1 cellular context compared by ENCODE assay signal in genomic region chr12:66169221-66170170, GRCh38.
A peak's percentile ranks its signal among the peaks of the same experiment; 100 is the strongest.
TF ChIP-seq lines count a peak whose summit lies in the region.

A gene with protein sequence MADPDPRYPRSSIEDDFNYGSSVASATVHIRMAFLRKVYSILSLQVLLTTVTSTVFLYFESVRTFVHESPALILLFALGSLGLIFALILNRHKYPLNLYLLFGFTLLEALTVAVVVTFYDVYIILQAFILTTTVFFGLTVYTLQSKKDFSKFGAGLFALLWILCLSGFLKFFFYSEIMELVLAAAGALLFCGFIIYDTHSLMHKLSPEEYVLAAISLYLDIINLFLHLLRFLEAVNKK (minus strand): TSS chr12:66169996. CDS start chr12:66169951, 45 bp downstream.

TF ChIP-seq in HepG2, 621 proteins besides CTCF, POLR2A, EP300 and RAD21 (continued from another document and continues in another):
- peak; percentile 60; the same call in 1 of the 2 replicates for TF ChIP-seq ZFP41 (CRISPR knock-in tag; IDR thresholded peaks at IDR 0.05; ENCODE audit: borderline replicate concordance)
- TF ChIP-seq ELF4 (CRISPR knock-in tag; IDR thresholded peaks at IDR 0.05; ENCODE audit: borderline replicate concordance): peak; percentile 96
- TF ChIP-seq DNMT3B (CRISPR knock-in tag; conservative IDR thresholded peaks at IDR 0.05): no peak; the same call in 1 of the 2 replicates
- TF ChIP-seq, protein P1, sequence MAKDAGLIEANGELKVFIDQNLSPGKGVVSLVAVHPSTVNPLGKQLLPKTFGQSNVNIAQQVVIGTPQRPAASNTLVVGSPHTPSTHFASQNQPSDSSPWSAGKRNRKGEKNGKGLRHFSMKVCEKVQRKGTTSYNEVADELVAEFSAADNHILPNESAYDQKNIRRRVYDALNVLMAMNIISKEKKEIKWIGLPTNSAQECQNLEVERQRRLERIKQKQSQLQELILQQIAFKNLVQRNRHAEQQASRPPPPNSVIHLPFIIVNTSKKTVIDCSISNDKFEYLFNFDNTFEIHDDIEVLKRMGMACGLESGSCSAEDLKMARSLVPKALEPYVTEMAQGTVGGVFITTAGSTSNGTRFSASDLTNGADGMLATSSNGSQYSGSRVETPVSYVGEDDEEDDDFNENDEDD (CRISPR knock-in tag; IDR thresholded peaks at IDR 0.05; ENCODE audit: borderline replicate concordance): peak; percentile 65; the same call in 1 of the 2 replicates
- TF ChIP-seq AHR (CRISPR knock-in tag; IDR thresholded peaks at IDR 0.05): peak; percentile 50
- TF ChIP-seq REPIN1 (CRISPR knock-in tag; IDR thresholded peaks at IDR 0.05; ENCODE audit: borderline replicate concordance, low read depth): peak; percentile 20; the same call in 1 of the 2 replicates
- TF ChIP-seq PCBP1 (IDR thresholded peaks at IDR 0.05; ENCODE audit: borderline replicate concordance, low read depth, low read length): peak; percentile 76; the same call in 1 of the 2 replicates
- TF ChIP-seq, protein P2, sequence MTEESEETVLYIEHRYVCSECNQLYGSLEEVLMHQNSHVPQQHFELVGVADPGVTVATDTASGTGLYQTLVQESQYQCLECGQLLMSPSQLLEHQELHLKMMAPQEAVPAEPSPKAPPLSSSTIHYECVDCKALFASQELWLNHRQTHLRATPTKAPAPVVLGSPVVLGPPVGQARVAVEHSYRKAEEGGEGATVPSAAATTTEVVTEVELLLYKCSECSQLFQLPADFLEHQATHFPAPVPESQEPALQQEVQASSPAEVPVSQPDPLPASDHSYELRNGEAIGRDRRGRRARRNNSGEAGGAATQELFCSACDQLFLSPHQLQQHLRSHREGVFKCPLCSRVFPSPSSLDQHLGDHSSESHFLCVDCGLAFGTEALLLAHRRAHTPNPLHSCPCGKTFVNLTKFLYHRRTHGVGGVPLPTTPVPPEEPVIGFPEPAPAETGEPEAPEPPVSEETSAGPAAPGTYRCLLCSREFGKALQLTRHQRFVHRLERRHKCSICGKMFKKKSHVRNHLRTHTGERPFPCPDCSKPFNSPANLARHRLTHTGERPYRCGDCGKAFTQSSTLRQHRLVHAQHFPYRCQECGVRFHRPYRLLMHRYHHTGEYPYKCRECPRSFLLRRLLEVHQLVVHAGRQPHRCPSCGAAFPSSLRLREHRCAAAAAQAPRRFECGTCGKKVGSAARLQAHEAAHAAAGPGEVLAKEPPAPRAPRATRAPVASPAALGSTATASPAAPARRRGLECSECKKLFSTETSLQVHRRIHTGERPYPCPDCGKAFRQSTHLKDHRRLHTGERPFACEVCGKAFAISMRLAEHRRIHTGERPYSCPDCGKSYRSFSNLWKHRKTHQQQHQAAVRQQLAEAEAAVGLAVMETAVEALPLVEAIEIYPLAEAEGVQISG (CRISPR knock-in tag; IDR thresholded peaks at IDR 0.05): peak; percentile 89
- TF ChIP-seq SP4 (CRISPR knock-in tag; IDR thresholded peaks at IDR 0.05): peak; percentile 45; the same call in 1 of the 2 replicates
- TF ChIP-seq, protein P3, sequence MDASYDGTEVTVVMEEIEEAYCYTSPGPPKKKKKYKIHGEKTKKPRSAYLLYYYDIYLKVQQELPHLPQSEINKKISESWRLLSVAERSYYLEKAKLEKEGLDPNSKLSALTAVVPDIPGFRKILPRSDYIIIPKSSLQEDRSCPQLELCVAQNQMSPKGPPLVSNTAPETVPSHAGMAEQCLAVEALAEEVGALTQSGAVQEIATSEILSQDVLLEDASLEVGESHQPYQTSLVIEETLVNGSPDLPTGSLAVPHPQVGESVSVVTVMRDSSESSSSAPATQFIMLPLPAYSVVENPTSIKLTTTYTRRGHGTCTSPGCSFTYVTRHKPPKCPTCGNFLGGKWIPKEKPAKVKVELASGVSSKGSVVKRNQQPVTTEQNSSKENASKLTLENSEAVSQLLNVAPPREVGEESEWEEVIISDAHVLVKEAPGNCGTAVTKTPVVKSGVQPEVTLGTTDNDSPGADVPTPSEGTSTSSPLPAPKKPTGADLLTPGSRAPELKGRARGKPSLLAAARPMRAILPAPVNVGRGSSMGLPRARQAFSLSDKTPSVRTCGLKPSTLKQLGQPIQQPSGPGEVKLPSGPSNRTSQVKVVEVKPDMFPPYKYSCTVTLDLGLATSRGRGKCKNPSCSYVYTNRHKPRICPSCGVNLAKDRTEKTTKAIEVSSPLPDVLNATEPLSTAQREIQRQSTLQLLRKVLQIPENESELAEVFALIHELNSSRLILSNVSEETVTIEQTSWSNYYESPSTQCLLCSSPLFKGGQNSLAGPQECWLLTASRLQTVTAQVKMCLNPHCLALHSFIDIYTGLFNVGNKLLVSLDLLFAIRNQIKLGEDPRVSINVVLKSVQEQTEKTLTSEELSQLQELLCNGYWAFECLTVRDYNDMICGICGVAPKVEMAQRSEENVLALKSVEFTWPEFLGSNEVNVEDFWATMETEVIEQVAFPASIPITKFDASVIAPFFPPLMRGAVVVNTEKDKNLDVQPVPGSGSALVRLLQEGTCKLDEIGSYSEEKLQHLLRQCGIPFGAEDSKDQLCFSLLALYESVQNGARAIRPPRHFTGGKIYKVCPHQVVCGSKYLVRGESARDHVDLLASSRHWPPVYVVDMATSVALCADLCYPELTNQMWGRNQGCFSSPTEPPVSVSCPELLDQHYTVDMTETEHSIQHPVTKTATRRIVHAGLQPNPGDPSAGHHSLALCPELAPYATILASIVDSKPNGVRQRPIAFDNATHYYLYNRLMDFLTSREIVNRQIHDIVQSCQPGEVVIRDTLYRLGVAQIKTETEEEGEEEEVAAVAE (CRISPR knock-in tag; IDR thresholded peaks at IDR 0.05; ENCODE audit: borderline replicate concordance): peak; percentile 47; the same call in 1 of the 2 replicates
- peak; percentile 78; the same call in 1 of the 2 replicates for TF ChIP-seq CBX5 (CRISPR knock-in tag; IDR thresholded peaks at IDR 0.05; ENCODE audit: borderline replicate concordance)
- TF ChIP-seq, protein P4, sequence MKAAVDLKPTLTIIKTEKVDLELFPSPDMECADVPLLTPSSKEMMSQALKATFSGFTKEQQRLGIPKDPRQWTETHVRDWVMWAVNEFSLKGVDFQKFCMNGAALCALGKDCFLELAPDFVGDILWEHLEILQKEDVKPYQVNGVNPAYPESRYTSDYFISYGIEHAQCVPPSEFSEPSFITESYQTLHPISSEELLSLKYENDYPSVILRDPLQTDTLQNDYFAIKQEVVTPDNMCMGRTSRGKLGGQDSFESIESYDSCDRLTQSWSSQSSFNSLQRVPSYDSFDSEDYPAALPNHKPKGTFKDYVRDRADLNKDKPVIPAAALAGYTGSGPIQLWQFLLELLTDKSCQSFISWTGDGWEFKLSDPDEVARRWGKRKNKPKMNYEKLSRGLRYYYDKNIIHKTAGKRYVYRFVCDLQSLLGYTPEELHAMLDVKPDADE (CRISPR knock-in tag; IDR thresholded peaks at IDR 0.05): no peak
- 0 out of 2 replicates have a peak, but pooled peaks have one; percentile 12 for TF ChIP-seq NCOR1 (IDR thresholded peaks at IDR 0.05; ENCODE audit: borderline replicate concordance, low read length)
- no peak for TF ChIP-seq ARNT (IDR thresholded peaks at IDR 0.05)
- peak; percentile 89 for TF ChIP-seq ZNF547 (CRISPR knock-in tag; IDR thresholded peaks at IDR 0.05)
- TF ChIP-seq HNF4G (IDR thresholded peaks at IDR 0.05; ENCODE audit: borderline replicate concordance, low read depth, low read length): peak; percentile 19; the same call in 1 of the 2 replicates
- 0 out of 2 replicates have a peak, but pooled peaks have one; percentile 10 for TF ChIP-seq HNF4G (CRISPR knock-in tag; IDR thresholded peaks at IDR 0.05; ENCODE audit: borderline replicate concordance, low read depth)
- TF ChIP-seq ZBTB38 (CRISPR knock-in tag; IDR thresholded peaks at IDR 0.05): peak; percentile 84; the same call in 1 of the 2 replicates
- no peak for TF ChIP-seq ZFYVE20 (CRISPR knock-in tag; IDR thresholded peaks at IDR 0.05; ENCODE audit: borderline replicate concordance, low read depth)
- TF ChIP-seq ZNF503 (CRISPR knock-in tag; IDR thresholded peaks at IDR 0.05): no peak; the same call in 1 of the 2 replicates
- TF ChIP-seq, protein P5, sequence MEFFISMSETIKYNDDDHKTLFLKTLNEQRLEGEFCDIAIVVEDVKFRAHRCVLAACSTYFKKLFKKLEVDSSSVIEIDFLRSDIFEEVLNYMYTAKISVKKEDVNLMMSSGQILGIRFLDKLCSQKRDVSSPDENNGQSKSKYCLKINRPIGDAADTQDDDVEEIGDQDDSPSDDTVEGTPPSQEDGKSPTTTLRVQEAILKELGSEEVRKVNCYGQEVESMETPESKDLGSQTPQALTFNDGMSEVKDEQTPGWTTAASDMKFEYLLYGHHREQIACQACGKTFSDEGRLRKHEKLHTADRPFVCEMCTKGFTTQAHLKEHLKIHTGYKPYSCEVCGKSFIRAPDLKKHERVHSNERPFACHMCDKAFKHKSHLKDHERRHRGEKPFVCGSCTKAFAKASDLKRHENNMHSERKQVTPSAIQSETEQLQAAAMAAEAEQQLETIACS (CRISPR knock-in tag; IDR thresholded peaks at IDR 0.05): no peak
- TF ChIP-seq, protein P6, sequence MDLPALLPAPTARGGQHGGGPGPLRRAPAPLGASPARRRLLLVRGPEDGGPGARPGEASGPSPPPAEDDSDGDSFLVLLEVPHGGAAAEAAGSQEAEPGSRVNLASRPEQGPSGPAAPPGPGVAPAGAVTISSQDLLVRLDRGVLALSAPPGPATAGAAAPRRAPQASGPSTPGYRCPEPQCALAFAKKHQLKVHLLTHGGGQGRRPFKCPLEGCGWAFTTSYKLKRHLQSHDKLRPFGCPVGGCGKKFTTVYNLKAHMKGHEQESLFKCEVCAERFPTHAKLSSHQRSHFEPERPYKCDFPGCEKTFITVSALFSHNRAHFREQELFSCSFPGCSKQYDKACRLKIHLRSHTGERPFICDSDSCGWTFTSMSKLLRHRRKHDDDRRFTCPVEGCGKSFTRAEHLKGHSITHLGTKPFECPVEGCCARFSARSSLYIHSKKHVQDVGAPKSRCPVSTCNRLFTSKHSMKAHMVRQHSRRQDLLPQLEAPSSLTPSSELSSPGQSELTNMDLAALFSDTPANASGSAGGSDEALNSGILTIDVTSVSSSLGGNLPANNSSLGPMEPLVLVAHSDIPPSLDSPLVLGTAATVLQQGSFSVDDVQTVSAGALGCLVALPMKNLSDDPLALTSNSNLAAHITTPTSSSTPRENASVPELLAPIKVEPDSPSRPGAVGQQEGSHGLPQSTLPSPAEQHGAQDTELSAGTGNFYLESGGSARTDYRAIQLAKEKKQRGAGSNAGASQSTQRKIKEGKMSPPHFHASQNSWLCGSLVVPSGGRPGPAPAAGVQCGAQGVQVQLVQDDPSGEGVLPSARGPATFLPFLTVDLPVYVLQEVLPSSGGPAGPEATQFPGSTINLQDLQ (CRISPR knock-in tag; IDR thresholded peaks at IDR 0.05): peak; percentile 85; the same call in 1 of the 2 replicates
- no peak for TF ChIP-seq FOXM1 (CRISPR knock-in tag; IDR thresholded peaks at IDR 0.05)
- TF ChIP-seq EZH2 (conservative IDR thresholded peaks at IDR 0.05; ENCODE audit: low read depth, low read length): no peak
- peak; percentile 92 for TF ChIP-seq ZFY (CRISPR knock-in tag; IDR thresholded peaks at IDR 0.05)
- peak; percentile 37; the same call in 1 of the 2 replicates for TF ChIP-seq FOSL1 (CRISPR knock-in tag; IDR thresholded peaks at IDR 0.05; ENCODE audit: borderline replicate concordance)
- TF ChIP-seq SRF (IDR thresholded peaks at IDR 0.05; ENCODE audit: low read depth, low read length): peak; percentile 91; the same call in 1 of the 2 replicates
- TF ChIP-seq MTA3 (CRISPR knock-in tag; IDR thresholded peaks at IDR 0.05): no peak
- TF ChIP-seq, protein P7, sequence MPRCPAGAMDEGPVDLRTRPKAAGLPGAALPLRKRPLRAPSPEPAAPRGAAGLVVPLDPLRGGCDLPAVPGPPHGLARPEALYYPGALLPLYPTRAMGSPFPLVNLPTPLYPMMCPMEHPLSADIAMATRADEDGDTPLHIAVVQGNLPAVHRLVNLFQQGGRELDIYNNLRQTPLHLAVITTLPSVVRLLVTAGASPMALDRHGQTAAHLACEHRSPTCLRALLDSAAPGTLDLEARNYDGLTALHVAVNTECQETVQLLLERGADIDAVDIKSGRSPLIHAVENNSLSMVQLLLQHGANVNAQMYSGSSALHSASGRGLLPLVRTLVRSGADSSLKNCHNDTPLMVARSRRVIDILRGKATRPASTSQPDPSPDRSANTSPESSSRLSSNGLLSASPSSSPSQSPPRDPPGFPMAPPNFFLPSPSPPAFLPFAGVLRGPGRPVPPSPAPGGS (CRISPR knock-in tag; IDR thresholded peaks at IDR 0.05): peak; percentile 69
- TF ChIP-seq, protein P8, sequence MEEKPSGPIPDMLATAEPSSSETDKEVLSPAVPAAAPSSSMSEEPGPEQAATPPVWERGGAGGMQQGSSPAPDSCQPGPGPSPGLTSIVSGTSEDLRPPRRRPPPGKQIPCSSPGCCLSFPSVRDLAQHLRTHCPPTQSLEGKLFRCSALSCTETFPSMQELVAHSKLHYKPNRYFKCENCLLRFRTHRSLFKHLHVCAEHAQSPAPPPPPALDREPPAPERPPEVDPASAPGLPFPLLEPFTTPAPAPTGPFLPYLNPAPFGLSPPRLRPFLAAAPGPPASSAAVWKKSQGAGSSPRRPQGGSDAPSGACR (CRISPR knock-in tag; IDR thresholded peaks at IDR 0.05): 0 out of 2 replicates have a peak, but pooled peaks have one; percentile 70
- TF ChIP-seq, protein P9, sequence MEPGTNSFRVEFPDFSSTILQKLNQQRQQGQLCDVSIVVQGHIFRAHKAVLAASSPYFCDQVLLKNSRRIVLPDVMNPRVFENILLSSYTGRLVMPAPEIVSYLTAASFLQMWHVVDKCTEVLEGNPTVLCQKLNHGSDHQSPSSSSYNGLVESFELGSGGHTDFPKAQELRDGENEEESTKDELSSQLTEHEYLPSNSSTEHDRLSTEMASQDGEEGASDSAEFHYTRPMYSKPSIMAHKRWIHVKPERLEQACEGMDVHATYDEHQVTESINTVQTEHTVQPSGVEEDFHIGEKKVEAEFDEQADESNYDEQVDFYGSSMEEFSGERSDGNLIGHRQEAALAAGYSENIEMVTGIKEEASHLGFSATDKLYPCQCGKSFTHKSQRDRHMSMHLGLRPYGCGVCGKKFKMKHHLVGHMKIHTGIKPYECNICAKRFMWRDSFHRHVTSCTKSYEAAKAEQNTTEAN (CRISPR knock-in tag; conservative IDR thresholded peaks at IDR 0.05): no peak; the same call in 1 of the 2 replicates
- no peak for TF ChIP-seq CC2D1A (CRISPR knock-in tag; IDR thresholded peaks at IDR 0.05)
- peak; percentile 50; the same call in 1 of the 2 replicates for TF ChIP-seq FOXC1 (CRISPR knock-in tag; IDR thresholded peaks at IDR 0.05; ENCODE audit: borderline replicate concordance)
- peak; percentile 46; the same call in 1 of the 2 replicates for TF ChIP-seq ZNF567 (CRISPR knock-in tag; IDR thresholded peaks at IDR 0.05; ENCODE audit: borderline replicate concordance)
- TF ChIP-seq, protein P10, sequence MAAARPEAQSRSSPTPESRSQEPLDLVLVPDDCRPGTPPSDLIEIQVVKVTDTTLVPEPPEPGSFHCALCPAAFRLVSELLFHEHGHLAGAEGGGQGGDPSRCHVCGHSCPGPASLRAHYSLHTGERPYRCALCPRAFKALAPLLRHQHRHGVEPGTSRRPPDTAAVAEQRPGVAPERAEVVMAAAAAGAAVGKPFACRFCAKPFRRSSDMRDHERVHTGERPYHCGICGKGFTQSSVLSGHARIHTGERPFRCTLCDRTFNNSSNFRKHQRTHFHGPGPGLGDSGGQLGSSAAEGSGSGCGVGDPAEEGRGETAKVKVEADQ (CRISPR knock-in tag; IDR thresholded peaks at IDR 0.05; ENCODE audit: borderline replicate concordance): no peak; the same call in 1 of the 2 replicates
